In the genomic region with DNA sequence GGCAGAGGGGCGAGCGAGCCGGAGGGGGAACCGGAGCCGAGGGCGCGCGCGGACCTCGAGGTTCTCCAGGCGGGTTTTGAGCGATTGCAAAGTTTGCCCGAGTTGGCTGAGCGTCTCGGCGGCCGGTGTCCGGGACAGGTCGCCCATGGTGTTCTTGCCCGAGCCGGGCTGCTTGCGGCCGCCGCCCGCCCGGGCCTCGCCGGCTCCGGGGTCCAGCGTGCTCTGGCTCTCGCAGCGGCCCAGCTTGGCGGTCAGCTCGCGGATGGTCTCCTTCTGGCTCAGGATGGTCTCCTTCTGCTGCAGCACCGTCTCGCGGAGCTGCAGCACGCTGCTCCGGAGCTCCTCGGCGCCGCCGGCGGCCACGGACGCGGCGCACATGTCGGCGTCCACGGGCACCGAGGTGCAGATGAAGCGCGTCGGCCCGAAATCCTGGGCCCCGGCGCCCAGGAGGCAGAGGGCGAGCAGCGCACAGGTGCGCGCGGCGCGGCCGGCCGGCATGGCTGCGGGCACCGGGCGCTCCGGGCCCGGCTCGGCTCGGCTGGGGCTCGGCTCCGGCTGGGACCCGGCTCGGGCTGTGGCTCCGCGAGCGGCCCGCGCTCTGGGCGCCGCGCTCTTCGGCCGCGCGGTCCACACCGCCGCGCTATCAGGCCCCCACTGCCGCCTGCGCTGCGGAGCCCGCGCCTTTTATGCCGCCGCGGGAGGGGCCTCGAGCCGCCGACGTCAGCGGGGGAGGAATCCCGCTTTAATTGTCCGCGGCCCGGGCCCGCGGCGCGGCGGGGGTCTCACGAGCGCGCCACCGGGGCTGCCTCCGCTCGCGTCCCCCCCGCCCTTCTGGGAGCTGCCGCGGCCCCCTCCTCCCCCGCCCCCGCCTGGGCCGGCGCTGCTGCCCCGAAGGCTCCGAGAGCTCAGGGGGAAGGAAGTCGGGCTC, we compare ENCODE assay signal across 8 cellular contexts. TPM values are rescaled to one million over a fixed set of nuclear protein-coding genes. Genes with fewer than 3 reads are reported as not detected.
DNase-seq lines count a peak whose midpoint lies in the region; ATAC-seq and TF ChIP-seq lines count a peak whose summit lies in the region.

A gene with protein sequence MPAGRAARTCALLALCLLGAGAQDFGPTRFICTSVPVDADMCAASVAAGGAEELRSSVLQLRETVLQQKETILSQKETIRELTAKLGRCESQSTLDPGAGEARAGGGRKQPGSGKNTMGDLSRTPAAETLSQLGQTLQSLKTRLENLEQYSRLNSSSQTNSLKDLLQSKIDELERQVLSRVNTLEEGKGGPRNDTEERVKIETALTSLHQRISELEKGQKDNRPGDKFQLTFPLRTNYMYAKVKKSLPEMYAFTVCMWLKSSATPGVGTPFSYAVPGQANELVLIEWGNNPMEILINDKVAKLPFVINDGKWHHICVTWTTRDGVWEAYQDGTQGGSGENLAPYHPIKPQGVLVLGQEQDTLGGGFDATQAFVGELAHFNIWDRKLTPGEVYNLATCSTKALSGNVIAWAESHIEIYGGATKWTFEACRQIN (minus strand): TSS at position 659 of the 928 bp plus-strand sequence. CDS start 161 bp downstream, at position 498.

- H3K36me3 ChIP-seq in Caco-2 (ENCODE audit: control insufficient read depth, insufficient read depth, low read length) (no peaks in the 10 kb centered on the region), tibial nerve (no peaks in the 10 kb centered on the region)

- H3K4me3 Mint-ChIP-seq in Caco-2 (ENCODE audit: unreplicated experiment) (peak within 1 kb of the TSS; percentile 74), immature natural killer cell (peak within 1 kb of the TSS; percentile 52 to 86 (median 75))
- peak within 1 kb of the TSS; percentile 63 for H3K4me3 Mint-ChIP-seq in activated naive CD8-positive, alpha-beta T cell treated with anti-CD3 and anti-CD28 coated beads, Interleukin-2, amount 10 ng/mL, durations not matched to agents 7 days and 5 days

- no peaks in the 10 kb centered on the region for H3K36me3 Mint-ChIP-seq in Caco-2 (ENCODE audit: insufficient read depth, unreplicated experiment)
- no peaks in the 10 kb centered on the region for H3K36me3 Mint-ChIP-seq in activated naive CD8-positive, alpha-beta T cell treated with anti-CD3 and anti-CD28 coated beads, Interleukin-2, amount 10 ng/mL, durations not matched to agents 7 days and 5 days
- H3K36me3 Mint-ChIP-seq in immature natural killer cell, result no peaks in the 10 kb centered on the region

- no peaks in the 10 kb centered on the region for H3K9me3 Mint-ChIP-seq in Caco-2 (ENCODE audit: unreplicated experiment)
- no peaks in the 10 kb centered on the region for H3K9me3 Mint-ChIP-seq in activated naive CD8-positive, alpha-beta T cell treated with anti-CD3 and anti-CD28 coated beads, Interleukin-2, amount 10 ng/mL, durations not matched to agents 7 days and 5 days
- no peaks in the 10 kb centered on the region for H3K9me3 Mint-ChIP-seq in immature natural killer cell

- no peak for TF ChIP-seq EP300 in tibial nerve (IDR thresholded peaks at IDR 0.05)

- DNase-seq in Caco-2 (peak in 1 of 2 experiments; percentile 48), NCI-H1092 treated with DMSO at 0.1 percent for 48 hours (lab: John Stamatoyannopoulos, UW) (peak; percentile 52), immature natural killer cell (peak in 1 of 3 donors; percentile 19), tibial nerve (ENCODE audit: low spot score in 2 of 2) (no peak), NOMO-1 treated with DMSO at 0.1 percent for 48 hours (lab: John Stamatoyannopoulos, UW; ENCODE audit: unreplicated experiment) (no peak), SIG-M5 treated with dmso at 0.1 percent for 504 hours (lab: John Stamatoyannopoulos, UW; ENCODE audit: unreplicated experiment) (no peak)
- DNase-seq in activated naive CD8-positive, alpha-beta T cell treated with anti-CD3 and anti-CD28 coated beads, Interleukin-2, amount 10 ng/mL, durations not matched to agents 7 days and 5 days, result peak; percentile 55

- no peak for TF ChIP-seq CTCF in Caco-2 (IDR thresholded peaks at IDR 0.05; ENCODE audit: insufficient read depth in 1 of 2, low read depth in 1 of 2, low read length in 1 of 2, severe bottlenecking in 1 of 2, unreplicated experiment in 1 of 2)
- TF ChIP-seq CTCF in tibial nerve (IDR thresholded peaks at IDR 0.05), result no peak

- CTCF ChIA-PET in Caco-2 (lab: Charles Lee), result interaction anchor here (0.6 to 1.5 kb wide), 4 partner anchors 22 to 496 kb away, joined by 3 to 4 read pairs (median 4); no protein-coding TSS in a partner anchor

- peak; percentile 28 for ATAC-seq in activated naive CD8-positive, alpha-beta T cell treated with anti-CD3 and anti-CD28 coated beads, Interleukin-2, amount 10 ng/mL, durations not matched to agents 7 days and 5 days (ENCODE audit: low read depth)
- ATAC-seq in HG03521 (IDR thresholded peaks at IDR 0.05; ENCODE audit: unreplicated experiment), result no peak

- peak within 1 kb of the TSS; percentile 32 for H3K4me3 ChIP-seq in Caco-2 (ENCODE audit: low read depth, low read length)
- peak within 1 kb of the TSS in 3 of 4 donors; percentile 9 to 44 (median 36) for H3K4me3 ChIP-seq in tibial nerve

- TF ChIP-seq POLR2A in tibial nerve (IDR thresholded peaks at IDR 0.05), result no peak

- H3K4me1 Mint-ChIP-seq in Caco-2 (ENCODE audit: low read depth, unreplicated experiment) (peaks cover 11% of the 10 kb centered on the region), immature natural killer cell (peaks cover 38 to 45% of the 10 kb centered on the region in 2 donors)
- peaks cover 14% of the 10 kb centered on the region for H3K4me1 Mint-ChIP-seq in activated naive CD8-positive, alpha-beta T cell treated with anti-CD3 and anti-CD28 coated beads, Interleukin-2, amount 10 ng/mL, durations not matched to agents 7 days and 5 days

- BruUV-seq in Caco-2 (replicated peaks; lab: Mats Ljungman, UMichigan), result no TSS peak

- 1% methylated on average over 27 to 46 of the region's 133 CpGs for WGBS in tibial nerve, 2 donors

- H3K27me3 ChIP-seq in Caco-2 (replicated peaks; ENCODE audit: control insufficient read depth, insufficient read depth, low read length) (peaks cover 6% of the 10 kb centered on the region), tibial nerve (peaks cover 3 to 83% of the 10 kb centered on the region in 2 donors)

- H3K9me3 ChIP-seq in Caco-2 (no peaks in the 10 kb centered on the region), tibial nerve (no peaks in the 10 kb centered on the region)

- H3K27me3 Mint-ChIP-seq in Caco-2 (ENCODE audit: insufficient read depth, unreplicated experiment) (peaks cover 40% of the 10 kb centered on the region), immature natural killer cell (ENCODE audit: low read depth in 3 of 3) (peaks cover 13 to 35% (median 26%) of the 10 kb centered on the region in 3 donors)
- peaks cover 57% of the 10 kb centered on the region for H3K27me3 Mint-ChIP-seq in activated naive CD8-positive, alpha-beta T cell treated with anti-CD3 and anti-CD28 coated beads, Interleukin-2, amount 10 ng/mL, durations not matched to agents 7 days and 5 days

- intact Hi-C loops in Caco-2 (cut with micrococcal nuclease; ENCODE audit: unreplicated experiment), result loop anchor here (2.0 kb wide), 1 partner anchor 175 kb away; no protein-coding TSS in a partner anchor

- POLR2A ChIA-PET in Caco-2 (lab: Charles Lee), result interaction anchor here (0.6 to 1.1 kb wide), 4 partner anchors 9 to 24 kb away, joined by 3 to 16 read pairs (median 6); no protein-coding TSS in a partner anchor
- POLR2A ChIA-PET in activated naive CD8-positive, alpha-beta T cell treated with anti-CD3 and anti-CD28 coated beads, Interleukin-2, amount 10 ng/mL, durations not matched to agents 7 days and 5 days (lab: Charles Lee), result interaction anchor here (0.6 to 1.8 kb wide), 2 partner anchors 22 to 515 kb away, joined by 4 to 9 read pairs; no protein-coding TSS in a partner anchor

- H3K4me1 ChIP-seq in Caco-2 (peaks cover 24% of the 10 kb centered on the region), tibial nerve (peaks cover 0 to 49% (median 40%) of the 10 kb centered on the region in 4 donors)

- no peak within 1 kb of the TSS for H3K27ac ChIP-seq in tibial nerve

- H3K27ac Mint-ChIP-seq in Caco-2 (ENCODE audit: unreplicated experiment) (no peak within 1 kb of the TSS), immature natural killer cell (no peak within 1 kb of the TSS)
- no peak within 1 kb of the TSS for H3K27ac Mint-ChIP-seq in activated naive CD8-positive, alpha-beta T cell treated with anti-CD3 and anti-CD28 coated beads, Interleukin-2, amount 10 ng/mL, durations not matched to agents 7 days and 5 days

RNA-seq across cellular contexts. Expression of the gene that starts here (rescaled TPM):
- total RNA-seq in Caco-2 (2022), result 0.57 and 1.5 TPM in 2 replicates
- total RNA-seq in activated naive CD8-positive, alpha-beta T cell treated with anti-CD3 and anti-CD28 coated beads, Interleukin-2, amount 10 ng/mL, durations not matched to agents 7 days and 5 days, result 1 to 10 TPM; 2.5 to 2.8 TPM
- polyA plus RNA-seq in immature natural killer cell, result 1 to 10 TPM in 1 of 3 donors, under 1 TPM in 1, not detected in 1; 0.13 to 1.5 TPM
- under 1 TPM in 2 of 4 donors, not detected in 2; 0.21 to 0.59 TPM for total RNA-seq in tibial nerve

Comparison
In these comparisons a context has a peak if more than half of its experiments do, and no peak if none do; other contexts are left out.
1. DNase-seq: peak in NCI-H1092 treated with DMSO at 0.1 percent for 48 hours (single experiment) and activated naive CD8-positive, alpha-beta T cell treated with anti-CD3 and anti-CD28 coated beads, Interleukin-2, amount 10 ng/mL, durations not matched to agents 7 days and 5 days (single experiment); none in tibial nerve (0 of 2), NOMO-1 treated with DMSO at 0.1 percent for 48 hours (single experiment) and SIG-M5 treated with dmso at 0.1 percent for 504 hours (single experiment).
2. Peak in every context shown above with its lines, with median percentiles within 50 percentile points of each other: H3K4me3 Mint-ChIP-seq.